ENCODE assay signal across 8 cellular contexts in the genomic region with DNA sequence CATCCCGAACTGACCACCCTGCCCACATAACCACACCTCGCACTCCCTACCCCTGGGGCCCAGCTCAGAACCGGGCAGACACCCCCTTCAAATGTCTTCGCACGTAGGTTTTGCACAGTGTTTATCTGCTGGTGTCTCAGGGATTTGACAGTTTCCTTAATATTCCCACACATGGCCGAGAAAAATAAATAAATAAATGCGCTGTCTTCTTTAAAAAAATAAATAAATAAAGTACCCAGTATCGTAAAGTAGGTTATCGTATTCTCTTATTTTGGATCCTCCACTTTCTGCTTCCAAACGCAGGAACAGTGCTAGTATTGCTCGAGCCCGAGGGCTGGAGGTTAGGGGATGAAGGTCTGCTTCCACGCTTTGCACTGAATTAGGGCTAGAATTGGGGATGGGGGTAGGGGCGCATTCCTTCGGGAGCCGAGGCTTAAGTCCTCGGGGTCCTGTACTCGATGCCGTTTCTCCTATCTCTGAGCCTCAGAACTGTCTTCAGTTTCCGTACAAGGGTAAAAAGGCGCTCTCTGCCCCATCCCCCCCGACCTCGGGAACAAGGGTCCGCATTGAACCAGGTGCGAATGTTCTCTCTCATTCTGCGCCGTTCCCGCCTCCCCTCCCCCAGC. TPM values are rescaled to one million over a fixed set of nuclear protein-coding genes. Genes with fewer than 3 reads are reported as not detected.
A peak's percentile ranks its signal among the peaks of the same experiment; 100 is the strongest.
DNase-seq lines count a peak whose midpoint lies in the region; FAIRE-seq and TF ChIP-seq lines count a peak whose summit lies in the region.

No MANE protein-coding gene starts in this region.

- TF ChIP-seq POLR2A in GM12892 (IDR thresholded peaks at IDR 0.05; ENCODE audit: low read depth, low read length) = no peak

- H3K4me1 ChIP-seq in colonic mucosa = peaks cover 4% of the 10 kb centered on the region
- H3K4me1 ChIP-seq in muscle layer of duodenum (ENCODE audit: control insufficient read depth in 1 of 2, insufficient read depth in 2 of 2, low read length in 2 of 2) = peaks cover 6 to 26% of the 10 kb centered on the region in 2 donors

- peak overlapping the region; percentile 94 to 99 for H3K9ac ChIP-seq in colonic mucosa (ENCODE audit: low read depth in 2 of 2, low read length in 2 of 2)

- intact Hi-C loops in colonic mucosa (cut with DNase I) = no loop called here

- H3K9me3 ChIP-seq in colonic mucosa (no peaks in the 10 kb centered on the region), muscle layer of duodenum (ENCODE audit: control insufficient read depth in 1 of 2, low read length in 2 of 2) (no peaks in the 10 kb centered on the region)

- no peak for FAIRE-seq in GM12892 (lab: Jason Lieb, UNC)

- peak overlapping the region; percentile 77 for H3K4me3 ChIP-seq in colonic mucosa
- peak overlapping the region; percentile 78 to 88 for H3K4me3 ChIP-seq in muscle layer of duodenum (ENCODE audit: low read depth in 1 of 2, low read length in 2 of 2)

- H3K27me3 ChIP-seq in colonic mucosa (no peaks in the 10 kb centered on the region), muscle layer of duodenum (ENCODE audit: low read depth, low read length) (no peaks in the 10 kb centered on the region)

- H3K36me3 ChIP-seq in colonic mucosa = peaks cover 7% of the 10 kb centered on the region
- H3K36me3 ChIP-seq in muscle layer of duodenum (ENCODE audit: control insufficient read depth in 1 of 2, insufficient read depth in 2 of 2, low read length in 2 of 2) = peaks cover 20 to 31% of the 10 kb centered on the region in 2 donors

- no peak for TF ChIP-seq CTCF in colonic mucosa (IDR thresholded peaks at IDR 0.05)

- DNase-seq in SIG-M5 treated with dmso at 0.1 percent for 504 hours (lab: John Stamatoyannopoulos, UW; ENCODE audit: unreplicated experiment) = peak; percentile 60
- DNase-seq in SIG-M5 (lab: John Stamatoyannopoulos, UW) = no peak
- peak; percentile 48 for DNase-seq in NCI-H226
- DNase-seq in colonic mucosa = no peak
- no peak for DNase-seq in NCI-H446 treated with DMSO at 0.1 percent for 48 hours (lab: John Stamatoyannopoulos, UW)
- DNase-seq in GM12892 (ENCODE audit: insufficient read length) = no peak
- DNase-seq in stimulated activated naive CD4-positive, alpha-beta T cell (lab: John Stamatoyannopoulos, UW) = no peak

- H3K27ac ChIP-seq in colonic mucosa (peak overlapping the region; percentile 96), muscle layer of duodenum (ENCODE audit: low read length) (peak overlapping the region; percentile 99)

RNA-seq across cellular contexts. Expression of a gene that starts 0.7 kb away (rescaled TPM):
- total RNA-seq in colonic mucosa = 10 to 100 TPM; 86.9 to 98.4 TPM
- 5.3 TPM for polyA plus RNA-seq in GM12892 (2012; ENCODE audit: missing spikeins)

Comparison
In these comparisons a context has a peak if more than half of its experiments do, and no peak if none do; other contexts are left out.
1. DNase-seq: peak in SIG-M5 treated with dmso at 0.1 percent for 504 hours (single experiment) and NCI-H226 (single experiment); none in SIG-M5 (single experiment), colonic mucosa (single experiment), NCI-H446 treated with DMSO at 0.1 percent for 48 hours (single experiment), GM12892 (single experiment) and stimulated activated naive CD4-positive, alpha-beta T cell (0 of 6).